10 cellular contexts compared by ENCODE assay signal in genomic region chr7:27159278-27160146, GRCh38. TPM values are rescaled to one million over a fixed set of nuclear protein-coding genes. Genes with fewer than 3 reads are reported as not detected.
DNase-seq lines count a peak whose midpoint lies in the region; ATAC-seq lines count a peak whose summit lies in the region.
"Had no signal": no experiment of that assay in that cellular context is flagged by ENCODE, and none has a peak within 500 bp of the region (broad histone marks: within the 10 kb centered on the region; RNA-seq: fewer than 3 reads in every experiment).

No MANE protein-coding gene starts in this region.

- intact Hi-C loops in activated CD4-positive, alpha-beta memory T cell treated with anti-CD3 and anti-CD28 coated beads for 36 hours (cut with micrococcal nuclease), result loop anchor here (2.0 to 10.0 kb wide), 5 partner anchors 62 to 1297 kb away; partner anchors contain the start of genes HOXA1 and SNX10

- POLR2A ChIA-PET in activated CD4-positive, alpha-beta memory T cell treated with anti-CD3 and anti-CD28 coated beads for 36 hours (lab: Charles Lee), result no interaction called here

- H3K9me3 ChIP-seq in mesodermal cell (ENCODE audit: control insufficient read depth, low read length), result no peaks in the 10 kb centered on the region

- peaks cover 85% of the 10 kb centered on the region for H3K27me3 Mint-ChIP-seq in stimulated activated naive CD8-positive, alpha-beta T cell treated with anti-CD3 and anti-CD28 coated beads, Interleukin-15, Interleukin-2, amounts not matched to agents 100 ng/mL and 50 ng/mL, for 24 hours
- peaks cover 87% of the 10 kb centered on the region for H3K27me3 Mint-ChIP-seq in activated naive CD8-positive, alpha-beta T cell treated with anti-CD3 and anti-CD28 coated beads, Interleukin-2, amount 50 U/mL, for 24 hours
- peaks cover 86% of the 10 kb centered on the region for H3K27me3 Mint-ChIP-seq in activated CD4-positive, alpha-beta memory T cell treated with anti-CD3 and anti-CD28 coated beads for 36 hours

- H3K36me3 Mint-ChIP-seq in stimulated activated naive CD8-positive, alpha-beta T cell treated with anti-CD3 and anti-CD28 coated beads, Interleukin-15, Interleukin-2, amounts not matched to agents 100 ng/mL and 50 ng/mL, for 24 hours (ENCODE audit: low read depth), result no peaks in the 10 kb centered on the region
- H3K36me3 Mint-ChIP-seq in activated naive CD8-positive, alpha-beta T cell treated with anti-CD3 and anti-CD28 coated beads, Interleukin-2, amount 50 U/mL, for 24 hours (ENCODE audit: low read depth), result peaks cover 1% of the 10 kb centered on the region
- peaks cover 4% of the 10 kb centered on the region for H3K36me3 Mint-ChIP-seq in activated CD4-positive, alpha-beta memory T cell treated with anti-CD3 and anti-CD28 coated beads for 36 hours

- H3K27ac Mint-ChIP-seq in stimulated activated naive CD8-positive, alpha-beta T cell treated with anti-CD3 and anti-CD28 coated beads, Interleukin-15, Interleukin-2, amounts not matched to agents 100 ng/mL and 50 ng/mL, for 24 hours, result no peak overlapping the region
- H3K27ac Mint-ChIP-seq in activated naive CD8-positive, alpha-beta T cell treated with anti-CD3 and anti-CD28 coated beads, Interleukin-2, amount 50 U/mL, for 24 hours, result no peak overlapping the region
- H3K27ac Mint-ChIP-seq in activated CD4-positive, alpha-beta memory T cell treated with anti-CD3 and anti-CD28 coated beads for 36 hours, result no peak overlapping the region

- peaks cover 7% of the 10 kb centered on the region for H3K4me1 ChIP-seq in mesodermal cell (ENCODE audit: control insufficient read depth, insufficient read depth, low read length, poor library complexity, severe bottlenecking)

- H3K27ac ChIP-seq in mesodermal cell (ENCODE audit: low read depth, low read length, severe bottlenecking), result no peak overlapping the region

- H3K4me3 Mint-ChIP-seq in stimulated activated naive CD8-positive, alpha-beta T cell treated with anti-CD3 and anti-CD28 coated beads, Interleukin-15, Interleukin-2, amounts not matched to agents 100 ng/mL and 50 ng/mL, for 24 hours, result peak overlapping the region; percentile 40
- peak overlapping the region; percentile 50 for H3K4me3 Mint-ChIP-seq in activated naive CD8-positive, alpha-beta T cell treated with anti-CD3 and anti-CD28 coated beads, Interleukin-2, amount 50 U/mL, for 24 hours
- H3K4me3 Mint-ChIP-seq in activated CD4-positive, alpha-beta memory T cell treated with anti-CD3 and anti-CD28 coated beads for 36 hours, result no peak overlapping the region

- H3K36me3 ChIP-seq in mesodermal cell (ENCODE audit: control insufficient read depth, insufficient read depth, low read length), result no peaks in the 10 kb centered on the region

- ATAC-seq in stimulated activated naive CD8-positive, alpha-beta T cell treated with anti-CD3 and anti-CD28 coated beads, Interleukin-15, Interleukin-2, amounts not matched to agents 100 U/mL and 50 U/mL, for 24 hours, result no peak
- ATAC-seq in activated naive CD8-positive, alpha-beta T cell treated with anti-CD3 and anti-CD28 coated beads, Interleukin-2, amount 50 U/mL, for 24 hours, result no peak
- ATAC-seq in HG03565 (IDR thresholded peaks at IDR 0.05; ENCODE audit: unreplicated experiment), result no peak

- WGBS in mesodermal cell (ENCODE audit: insufficient coverage in 2 of 2), 2 experiments, result 71 to 72% methylated on average over 17 to 19 of the region's 26 CpGs

- peak overlapping the region; percentile 44 for H3K4me3 ChIP-seq in mesodermal cell (ENCODE audit: extremely low read depth, insufficient read depth, low read length, poor library complexity, severe bottlenecking)

- DNase-seq in stimulated activated naive CD8-positive, alpha-beta T cell treated with anti-CD3 and anti-CD28 coated beads, Interleukin-15, Interleukin-2, amounts not matched to agents 100 U/mL and 50 U/mL, for 24 hours, result no peak
- DNase-seq in activated naive CD8-positive, alpha-beta T cell treated with anti-CD3 and anti-CD28 coated beads, Interleukin-2, amount 50 U/mL, for 24 hours, result no peak
- no peak for DNase-seq in activated CD4-positive, alpha-beta memory T cell treated with anti-CD3 and anti-CD28 coated beads for 36 hours
- DNase-seq in GF-D8 (lab: John Stamatoyannopoulos, UW), result no peak
- no peak for DNase-seq in AML-193 (lab: John Stamatoyannopoulos, UW)
- DNase-seq: NCI-H2171; stimulated activated CD4-positive, alpha-beta T cell treated with anti-CD3 and anti-CD28 coated beads, Interleukin-4, amount 100 ng/mL, for 4 hours had no signal

- no peaks in the 10 kb centered on the region for H3K9me3 Mint-ChIP-seq in stimulated activated naive CD8-positive, alpha-beta T cell treated with anti-CD3 and anti-CD28 coated beads, Interleukin-15, Interleukin-2, amounts not matched to agents 100 ng/mL and 50 ng/mL, for 24 hours
- H3K9me3 Mint-ChIP-seq in activated naive CD8-positive, alpha-beta T cell treated with anti-CD3 and anti-CD28 coated beads, Interleukin-2, amount 50 U/mL, for 24 hours, result no peaks in the 10 kb centered on the region
- no peaks in the 10 kb centered on the region for H3K9me3 Mint-ChIP-seq in activated CD4-positive, alpha-beta memory T cell treated with anti-CD3 and anti-CD28 coated beads for 36 hours

- CTCF ChIA-PET in activated CD4-positive, alpha-beta memory T cell treated with anti-CD3 and anti-CD28 coated beads for 36 hours (lab: Charles Lee), result interaction anchor here (0.7 to 2.2 kb wide), 9 partner anchors 9 to 790 kb away, joined by 3 to 9 read pairs (median 5); no protein-coding TSS in a partner anchor

- peaks cover 53% of the 10 kb centered on the region for H3K4me1 Mint-ChIP-seq in stimulated activated naive CD8-positive, alpha-beta T cell treated with anti-CD3 and anti-CD28 coated beads, Interleukin-15, Interleukin-2, amounts not matched to agents 100 ng/mL and 50 ng/mL, for 24 hours (ENCODE audit: low read depth)
- peaks cover 45% of the 10 kb centered on the region for H3K4me1 Mint-ChIP-seq in activated naive CD8-positive, alpha-beta T cell treated with anti-CD3 and anti-CD28 coated beads, Interleukin-2, amount 50 U/mL, for 24 hours
- H3K4me1 Mint-ChIP-seq in activated CD4-positive, alpha-beta memory T cell treated with anti-CD3 and anti-CD28 coated beads for 36 hours (ENCODE audit: low read depth), result peaks cover 37% of the 10 kb centered on the region

RNA-seq across cellular contexts. Expression of gene HOXA7, which starts 3.0 kb away (rescaled TPM):
- 2.8 TPM for polyA plus RNA-seq in mesodermal cell (2013, experiment 1 of 2)
- polyA plus RNA-seq in mesodermal cell (2013, experiment 2 of 2), result 3.2 TPM
- not detected for total RNA-seq in activated CD4-positive, alpha-beta memory T cell treated with anti-CD3 and anti-CD28 coated beads for 36 hours

RNA-seq across cellular contexts. Expression of gene HOXA9, which starts 5.8 kb away (rescaled TPM):
- polyA plus RNA-seq in mesodermal cell (2013, experiment 1 of 2), result 11.6 TPM
- polyA plus RNA-seq in mesodermal cell (2013, experiment 2 of 2), result 11.2 TPM
- total RNA-seq in activated CD4-positive, alpha-beta memory T cell treated with anti-CD3 and anti-CD28 coated beads for 36 hours, result under 1 TPM in 1 of 2 experiments, not detected in 1; 0.19 TPM

RNA-seq across cellular contexts. Expression of gene HOXA3, which starts 7.1 kb away (rescaled TPM):
- polyA plus RNA-seq in mesodermal cell (2013, experiment 1 of 2), result 7.0 TPM
- polyA plus RNA-seq in mesodermal cell (2013, experiment 2 of 2), result 5.9 TPM
- total RNA-seq in activated CD4-positive, alpha-beta memory T cell treated with anti-CD3 and anti-CD28 coated beads for 36 hours, result not detected

RNA-seq across cellular contexts. Expression of gene HOXA6, which starts 11.9 kb away (rescaled TPM):
- 4.2 TPM for polyA plus RNA-seq in mesodermal cell (2013, experiment 1 of 2)
- polyA plus RNA-seq in mesodermal cell (2013, experiment 2 of 2), result 2.2 TPM
- not detected for total RNA-seq in activated CD4-positive, alpha-beta memory T cell treated with anti-CD3 and anti-CD28 coated beads for 36 hours

RNA-seq across cellular contexts. Expression of gene HOXA10, which starts 14.6 kb away (rescaled TPM):
- 5.6 TPM for polyA plus RNA-seq in mesodermal cell (2013, experiment 1 of 2)
- polyA plus RNA-seq in mesodermal cell (2013, experiment 2 of 2), result 6.2 TPM
- not detected for total RNA-seq in activated CD4-positive, alpha-beta memory T cell treated with anti-CD3 and anti-CD28 coated beads for 36 hours
